In the genomic region with DNA sequence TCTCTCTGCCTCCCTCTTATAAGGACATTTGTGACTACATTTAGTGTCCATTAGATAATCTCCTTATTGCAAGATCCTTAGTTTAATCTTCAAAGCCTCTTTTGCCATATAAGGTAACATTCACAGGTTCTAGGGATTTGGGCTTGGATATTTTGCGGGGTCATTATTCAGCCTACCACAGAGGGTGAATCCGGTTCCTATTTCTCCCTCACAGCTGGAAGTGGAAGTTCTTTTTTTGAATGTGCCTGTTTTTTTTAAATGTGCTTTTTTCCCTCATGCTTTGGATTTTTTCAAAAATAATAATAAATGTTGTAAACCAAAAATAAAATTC, we compare ENCODE assay signal across 20 cellular contexts. TPM values are rescaled to one million over a fixed set of nuclear protein-coding genes. Genes with fewer than 3 reads are reported as not detected.
DNase-seq lines count a peak whose midpoint lies in the region; ATAC-seq, FAIRE-seq and TF ChIP-seq lines count a peak whose summit lies in the region.
"Had no signal": no experiment of that assay in that cellular context is flagged by ENCODE, and none has a peak within 500 bp of the region (broad histone marks: within the 10 kb centered on the region; RNA-seq: fewer than 3 reads in every experiment).

No MANE protein-coding gene starts in this region.

- H3K4me3 Mint-ChIP-seq in astrocyte (ENCODE audit: unreplicated experiment) = peak overlapping the region; percentile 28
- H3K4me3 Mint-ChIP-seq in neural progenitor cell = no peak overlapping the region
- no peak overlapping the region for H3K4me3 Mint-ChIP-seq in natural killer cell treated with Interleukin-12 subunit alpha and Interleukin-12 subunit beta and Interleukin-15 and Interleukin-18, amount 100 ng/mL, for 72 hours

- no peak for ATAC-seq in natural killer cell treated with Interleukin-12 subunit alpha and Interleukin-12 subunit beta and Interleukin-15 and Interleukin-18, amount 100 ng/mL, for 72 hours
- no peak for ATAC-seq in sciatic nerve
- ATAC-seq: HCT116, PC-3 had no signal

- H3K4me2 ChIP-seq in astrocyte (ENCODE audit: low read length) = peak overlapping the region; percentile 44
- peak overlapping the region; percentile 24 for H3K4me2 ChIP-seq in neural progenitor cell
- H3K4me2 ChIP-seq: SK-N-SH had no signal

- H3K27me3 ChIP-seq in HUES64 (ENCODE audit: insufficient read depth, low read length) = no peaks in the 10 kb centered on the region
- no peaks in the 10 kb centered on the region for H3K27me3 ChIP-seq in astrocyte (ENCODE audit: insufficient read depth, low read length)
- H3K27me3 ChIP-seq in neural progenitor cell = no peaks in the 10 kb centered on the region

- 40% methylated on average over 1 of the region's 2 CpGs for WGBS in HUES64

- H3K27me3 Mint-ChIP-seq in astrocyte (ENCODE audit: low read depth, unreplicated experiment) = no peaks in the 10 kb centered on the region
- H3K27me3 Mint-ChIP-seq in neural progenitor cell (ENCODE audit: insufficient read depth, low read depth) = no peaks in the 10 kb centered on the region
- peaks cover 0 to 3% of the 10 kb centered on the region in 2 donors for H3K27me3 Mint-ChIP-seq in natural killer cell treated with Interleukin-12 subunit alpha and Interleukin-12 subunit beta and Interleukin-15 and Interleukin-18, amount 100 ng/mL, for 72 hours

- peaks cover 14% of the 10 kb centered on the region for H3K9me3 ChIP-seq in HUES64 (ENCODE audit: insufficient read depth, low read depth, low read length)
- H3K9me3 ChIP-seq in astrocyte (ENCODE audit: insufficient read depth, low read depth, low read length) = peaks cover 2% of the 10 kb centered on the region
- no peaks in the 10 kb centered on the region for H3K9me3 ChIP-seq in neural progenitor cell (ENCODE audit: low read depth)
- H3K9me3 ChIP-seq: SK-N-SH had no signal

- H3F3A ChIP-seq in neural progenitor cell (ENCODE audit: low read depth) = peaks cover 12% of the 10 kb centered on the region

- H3K4me1 ChIP-seq in HUES64 (ENCODE audit: insufficient read depth, low read length) (peaks cover 16% of the 10 kb centered on the region), astrocyte (ENCODE audit: insufficient read depth, low read length) (peaks cover 5% of the 10 kb centered on the region), neural progenitor cell (peaks cover 32% of the 10 kb centered on the region)

- FAIRE-seq in G401.6 (lab: Jason Lieb, UNC) = peak; percentile 82
- FAIRE-seq in astrocyte (lab: Jason Lieb, UNC) = no peak

- no peak overlapping the region for H2AFZ ChIP-seq in astrocyte (ENCODE audit: low read depth, low read length)
- H2AFZ ChIP-seq in neural progenitor cell (replicated peaks) = peak overlapping the region; percentile 82

- H3K9ac ChIP-seq in HUES64 (ENCODE audit: low read depth, low read length) = peak overlapping the region; percentile 32; the same call in 1 of the 2 replicates
- no peak overlapping the region for H3K9ac ChIP-seq in astrocyte (ENCODE audit: low read length)
- no peak overlapping the region for H3K9ac ChIP-seq in neural progenitor cell
- H3K9ac ChIP-seq: SK-N-SH had no signal

- H3K79me2 ChIP-seq in astrocyte (ENCODE audit: insufficient read depth, low read length) (no peaks in the 10 kb centered on the region), neural progenitor cell (ENCODE audit: low read depth) (no peaks in the 10 kb centered on the region)

- H3K9me3 Mint-ChIP-seq in astrocyte (ENCODE audit: unreplicated experiment) (peaks cover 8% of the 10 kb centered on the region), neural progenitor cell (peaks cover 17% of the 10 kb centered on the region)
- peaks cover 6% of the 10 kb centered on the region for H3K9me3 Mint-ChIP-seq in natural killer cell treated with Interleukin-12 subunit alpha and Interleukin-12 subunit beta and Interleukin-15 and Interleukin-18, amount 100 ng/mL, for 72 hours

- no peak overlapping the region for H3K4me3 ChIP-seq in HUES64 (ENCODE audit: low read length)
- no peak overlapping the region for H3K4me3 ChIP-seq in astrocyte (ENCODE audit: insufficient read depth, low read depth, low read length)
- H3K4me3 ChIP-seq in neural progenitor cell = no peak overlapping the region

- peaks cover 6% of the 10 kb centered on the region for H3K4me1 Mint-ChIP-seq in astrocyte (ENCODE audit: low read depth, unreplicated experiment)
- peaks cover 12% of the 10 kb centered on the region for H3K4me1 Mint-ChIP-seq in neural progenitor cell
- H3K4me1 Mint-ChIP-seq in natural killer cell treated with Interleukin-12 subunit alpha and Interleukin-12 subunit beta and Interleukin-15 and Interleukin-18, amount 100 ng/mL, for 72 hours (ENCODE audit: low read depth in 2 of 2) = no peaks in the 10 kb centered on the region

- H3K27ac ChIP-seq in HUES64 (ENCODE audit: low read depth, low read length) = peak overlapping the region; percentile 11
- no peak overlapping the region for H3K27ac ChIP-seq in astrocyte (ENCODE audit: low read depth, low read length)
- H3K27ac ChIP-seq in neural progenitor cell = peak overlapping the region; percentile 46

- no peak for TF ChIP-seq CTCF in astrocyte (IDR thresholded peaks at IDR 0.05; ENCODE audit: insufficient read depth, low read depth, low read length)
- TF ChIP-seq CTCF in neural progenitor cell (IDR thresholded peaks at IDR 0.05) = no peak

- H3K27ac Mint-ChIP-seq in astrocyte (ENCODE audit: unreplicated experiment) = no peak overlapping the region
- H3K27ac Mint-ChIP-seq in neural progenitor cell = peak overlapping the region; percentile 80
- H3K27ac Mint-ChIP-seq in natural killer cell treated with Interleukin-12 subunit alpha and Interleukin-12 subunit beta and Interleukin-15 and Interleukin-18, amount 100 ng/mL, for 72 hours = no peak overlapping the region

- intact Hi-C loops in sciatic nerve (cut with DNase I) = no loop called here

- no peaks in the 10 kb centered on the region for H3K36me3 Mint-ChIP-seq in astrocyte (ENCODE audit: low read depth, unreplicated experiment)
- no peaks in the 10 kb centered on the region for H3K36me3 Mint-ChIP-seq in neural progenitor cell
- H3K36me3 Mint-ChIP-seq in natural killer cell treated with Interleukin-12 subunit alpha and Interleukin-12 subunit beta and Interleukin-15 and Interleukin-18, amount 100 ng/mL, for 72 hours = peaks cover 7% of the 10 kb centered on the region

- H4K20me1 ChIP-seq in astrocyte (ENCODE audit: insufficient read depth, low read length) (no peaks in the 10 kb centered on the region), neural progenitor cell (ENCODE audit: low read depth) (no peaks in the 10 kb centered on the region)

- H3K36me3 ChIP-seq in HUES64 (ENCODE audit: insufficient read depth, low read length) (no peaks in the 10 kb centered on the region), astrocyte (ENCODE audit: insufficient read depth, low read length) (no peaks in the 10 kb centered on the region), neural progenitor cell (no peaks in the 10 kb centered on the region)

- DNase-seq in astrocyte (ENCODE audit: low read depth) (no peak), neural progenitor cell (ENCODE audit: low spot score) (no peak), sciatic nerve (ENCODE audit: low spot score) (no peak), T-helper 2 cell (no peak)
- no peak for DNase-seq in natural killer cell treated with Interleukin-12 subunit alpha and Interleukin-12 subunit beta and Interleukin-15 and Interleukin-18, amount 100 ng/mL, for 72 hours (ENCODE audit: low spot score)
- DNase-seq: GOT3, Karpas-422, NCI-H1092 treated with DMSO at 0.1 percent for 48 hours, NCI-H1436, NCI-H187, NCI-H2081 treated with DMSO at 0.1 percent for 48 hours, NCI-H2171, NCI-H510A, NCI-H69, PC-3, SK-N-SH had no signal

RNA-seq across cellular contexts. Expression of a gene that starts 17.1 kb away (rescaled TPM):
- 5.7 TPM for polyA plus RNA-seq in HUES64 (2013, experiment 1 of 2)
- polyA plus RNA-seq in HUES64 (2013, experiment 2 of 2) = 7.4 TPM
- 2.5 and 3.0 TPM in 2 replicates for total RNA-seq in astrocyte
- total RNA-seq in neural progenitor cell (ENCODE audit: low replicate concordance) = 26.2 and 27.2 TPM in 2 replicates
- 10 to 100 TPM in 1 of 2 donors, 1 to 10 TPM in 1; 6.4 to 12.3 TPM for total RNA-seq in natural killer cell treated with Interleukin-12 subunit alpha and Interleukin-12 subunit beta and Interleukin-15 and Interleukin-18, amount 100 ng/mL, for 72 hours
- 9.8 TPM for total RNA-seq in sciatic nerve

RNA-seq across cellular contexts. Expression of a gene that starts 47.1 kb away (rescaled TPM):
- polyA plus RNA-seq in HUES64 (2013, experiment 1 of 2) = 0.25 TPM
- polyA plus RNA-seq in HUES64 (2013, experiment 2 of 2) = 0.38 TPM
- 0.20 and 0.31 TPM in 2 replicates for total RNA-seq in astrocyte
- total RNA-seq in neural progenitor cell (ENCODE audit: low replicate concordance) = 0.93 and 2.8 TPM in 2 replicates
- under 1 TPM; 0.22 to 0.52 TPM for total RNA-seq in natural killer cell treated with Interleukin-12 subunit alpha and Interleukin-12 subunit beta and Interleukin-15 and Interleukin-18, amount 100 ng/mL, for 72 hours
- total RNA-seq in sciatic nerve = 1.8 TPM
- polyA plus RNA-seq: BJ had no signal
